8 cellular contexts compared by ENCODE assay signal in the genomic region with DNA sequence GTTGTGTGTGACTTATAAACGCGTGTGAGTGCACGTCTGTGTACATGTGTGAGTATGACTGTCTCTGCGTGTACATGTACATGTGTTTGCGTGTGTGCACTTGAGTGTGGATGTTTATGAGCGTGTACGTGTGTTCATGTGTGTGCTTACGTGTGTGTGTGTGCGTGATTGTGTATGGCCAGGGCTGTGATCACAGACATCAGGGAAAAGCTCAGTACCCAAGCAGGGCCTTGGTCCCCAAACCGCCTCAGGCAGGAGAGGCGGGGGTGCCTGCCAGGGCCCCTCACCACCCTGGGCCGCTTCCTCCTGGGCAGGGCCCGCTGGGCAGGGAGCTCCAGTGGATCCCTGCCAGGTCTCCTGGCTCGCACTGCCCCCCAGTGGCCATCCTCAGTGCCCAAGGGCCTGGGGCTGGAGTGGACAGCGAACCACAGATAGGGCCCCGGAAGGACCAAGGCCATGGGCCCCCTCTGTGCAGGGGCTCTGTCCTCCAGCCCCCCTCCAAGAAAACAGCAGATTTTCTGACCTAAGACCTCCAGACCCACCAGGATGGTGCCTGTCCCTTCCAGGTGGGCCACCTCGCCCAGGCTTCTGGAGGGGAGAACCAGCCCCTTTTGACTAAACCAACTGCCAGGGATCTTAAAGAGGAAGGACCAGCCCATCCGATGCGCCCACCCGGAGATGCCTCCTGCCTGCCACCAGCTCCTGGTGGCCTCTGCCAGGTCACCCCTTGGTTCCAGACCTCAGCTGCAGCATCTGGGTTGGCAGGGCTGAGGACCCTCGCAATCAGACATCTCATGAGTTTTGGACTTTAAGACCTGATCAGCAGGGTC.
A peak's percentile ranks its signal among the peaks of the same experiment; 100 is the strongest.
DNase-seq lines count a peak whose midpoint lies in the region; ATAC-seq and TF ChIP-seq lines count a peak whose summit lies in the region.

No MANE protein-coding gene starts in this region.

- in situ Hi-C loops in astrocyte of the cerebellum (cut with HindIII; ENCODE audit: low sequenced_read_pairs), result no loop called here

- H3K27me3 ChIP-seq in right atrium auricular region, result no peaks in the 10 kb centered on the region

- no peaks in the 10 kb centered on the region for H3K36me3 ChIP-seq in right atrium auricular region

- no peaks in the 10 kb centered on the region for H3K9me3 ChIP-seq in right atrium auricular region

- DNase-seq in Right ventricle myocardium inferior (ENCODE audit: missing footprints) (no peak), right atrium auricular region (ENCODE audit: low spot score) (no peak), NCI-H187 (lab: John Stamatoyannopoulos, UW) (peak; percentile 55 to 66), astrocyte of the cerebellum (ENCODE audit: low read depth) (no peak), islet precursor cell (peak; percentile 81), T1000 (lab: John Stamatoyannopoulos, UW) (no peak)
- DNase-seq in stimulated activated CD4-positive, alpha-beta T cell treated with anti-CD3 and anti-CD28 coated beads, TNF-alpha, amount 100 ng/mL, for 48 hours (ENCODE audit: low read depth in 3 of 3), result peak; percentile 8 to 20 (median 14)

- H3K4me1 ChIP-seq in right atrium auricular region, result no peaks in the 10 kb centered on the region

- H3K4me3 ChIP-seq in right atrium auricular region (no peak overlapping the region), astrocyte of the cerebellum (ENCODE audit: low read depth, low read length) (no peak overlapping the region)

- TF ChIP-seq CTCF in right atrium auricular region (IDR thresholded peaks at IDR 0.05) (peak in 1 of 2 donors; percentile 65), astrocyte of the cerebellum (IDR thresholded peaks at IDR 0.05; ENCODE audit: low read depth, low read length, missing control alignments) (peak; percentile 73)

- intact Hi-C loops in Right ventricle myocardium inferior (cut with DNase I), result no loop called here

- no peak overlapping the region for H3K27ac ChIP-seq in right atrium auricular region

- peak; percentile 61 for ATAC-seq in Right ventricle myocardium inferior
- ATAC-seq in HG02798 (IDR thresholded peaks at IDR 0.05; ENCODE audit: poor library complexity, unreplicated experiment), result no peak

Comparison
In these comparisons a context has a peak if more than half of its experiments do, and no peak if none do; other contexts are left out.
1. DNase-seq: peak in NCI-H187 (2 of 2), islet precursor cell (single experiment) and stimulated activated CD4-positive, alpha-beta T cell treated with anti-CD3 and anti-CD28 coated beads, TNF-alpha, amount 100 ng/mL, for 48 hours (3 of 3); none in Right ventricle myocardium inferior (single experiment), right atrium auricular region (single experiment), astrocyte of the cerebellum (single experiment) and T1000 (single experiment).